18 cellular contexts compared by ENCODE assay signal in genomic region chr20:62635232-62635631, GRCh38. TPM values are rescaled to one million over a fixed set of nuclear protein-coding genes. Genes with fewer than 3 reads are reported as not detected.
A peak's percentile ranks its signal among the peaks of the same experiment; 100 is the strongest.
DNase-seq lines count a peak whose midpoint lies in the region; ATAC-seq, FAIRE-seq and TF ChIP-seq lines count a peak whose summit lies in the region.
"Had no signal": no experiment of that assay in that cellular context is flagged by ENCODE, and none has a peak within 500 bp of the region (broad histone marks: within the 10 kb centered on the region; RNA-seq: fewer than 3 reads in every experiment).

No MANE protein-coding gene starts in this region.

- H4K8ac ChIP-seq in neuronal stem cell (ENCODE audit: low read depth, low read length) = peak overlapping the region; percentile 52

- H2BK12ac ChIP-seq in neuronal stem cell (ENCODE audit: low read length) = no peak overlapping the region

- no peak overlapping the region for H3K27ac ChIP-seq in HepG2 (ENCODE audit: extremely low read length, insufficient read depth, low read length)
- no peak overlapping the region for H3K27ac ChIP-seq in right lobe of liver
- peak overlapping the region; percentile 85 for H3K27ac ChIP-seq in hepatocyte
- no peak overlapping the region for H3K27ac ChIP-seq in neuronal stem cell (replicated peaks; ENCODE audit: low read length)
- H3K27ac ChIP-seq: SJCRH30 had no signal

- no peak for TF ChIP-seq CTCF in HepG2 (CRISPR knock-in tag; IDR thresholded peaks at IDR 0.05)
- TF ChIP-seq CTCF in right lobe of liver (IDR thresholded peaks at IDR 0.05) = no peak
- no peak for TF ChIP-seq CTCF in hepatocyte (IDR thresholded peaks at IDR 0.05; ENCODE audit: poor library complexity)

- no peaks in the 10 kb centered on the region for H3K79me1 ChIP-seq in neuronal stem cell (ENCODE audit: low read depth, low read length)

- H3K9ac ChIP-seq in HepG2 (ENCODE audit: insufficient read depth, low read depth, low read length) (no peak overlapping the region), neuronal stem cell (ENCODE audit: low read depth, low read length, poor library complexity) (no peak overlapping the region)

- H3K4me3 ChIP-seq in HepG2 (replicated peaks in 1 of 3; ENCODE audit: insufficient read depth in 1 of 3, low read depth in 2 of 3, low read length in 3 of 3) (no peak overlapping the region), right lobe of liver (no peak overlapping the region), hepatocyte (no peak overlapping the region), neuronal stem cell (ENCODE audit: low read length in 2 of 2) (no peak overlapping the region)
- H3K4me3 ChIP-seq: SJCRH30 had no signal

- H3K14ac ChIP-seq in neuronal stem cell (ENCODE audit: low read length) = no peak overlapping the region

- peaks cover 87% of the 10 kb centered on the region for H3K4me1 ChIP-seq in HepG2 (ENCODE audit: insufficient read depth, low read length)
- no peaks in the 10 kb centered on the region for H3K4me1 ChIP-seq in right lobe of liver
- peaks cover 49% of the 10 kb centered on the region for H3K4me1 ChIP-seq in hepatocyte (ENCODE audit: insufficient read depth)
- H3K4me1 ChIP-seq in neuronal stem cell (ENCODE audit: control insufficient read depth in 2 of 2, insufficient read depth in 1 of 2, low read depth in 1 of 2, low read length in 2 of 2) = peaks cover 0 to 7% of the 10 kb centered on the region in 2 donors

- no peak for ATAC-seq in HepG2
- no peak for ATAC-seq in right lobe of liver
- ATAC-seq in GM19467 (IDR thresholded peaks at IDR 0.05; ENCODE audit: unreplicated experiment) = no peak

- in situ Hi-C loops in HepG2 (cut with HindIII; ENCODE audit: extremely low pct_ligation_motif_present, low pct_unique_long_range_greater_than_20kb) = no loop called here

- peak overlapping the region; percentile 24 for H2BK120ac ChIP-seq in neuronal stem cell (ENCODE audit: low read depth, low read length)

- DNase-seq in HepG2 (ENCODE audit: low spot score) (no peak), right lobe of liver (no peak), hepatocyte (ENCODE audit: low spot score) (no peak), neuronal stem cell (ENCODE audit: low spot score) (no peak), NCI-H187 treated with DMSO at 0.1 percent for 48 hours (lab: John Stamatoyannopoulos, UW) (no peak)
- no peak for DNase-seq in activated T-cell treated with anti-CD3 and anti-CD28 coated beads, Interleukin-2, amount 50 U/mL, for 48 hours
- DNase-seq: H9; KG1; NCI-H1092; NCI-H1436 treated with DMSO at 0.1 percent for 48 hours; NCI-H2029 treated with DMSO at 0.1 percent for 48 hours; NCI-H226; NCI-H510A treated with DMSO at 0.1 percent for 48 hours; NCI-H748 treated with DMSO at 0.1 percent for 48 hours; NK-92 treated with Interleukin-12 subunit alpha and Interleukin-12 subunit beta, amount 100 ng/mL, for 24 hours; SJCRH30 had no signal

- no peaks in the 10 kb centered on the region for H4K20me1 ChIP-seq in HepG2 (ENCODE audit: insufficient read depth, low read length)
- H4K20me1 ChIP-seq in hepatocyte (ENCODE audit: insufficient read depth, poor library complexity, severe bottlenecking) = no peaks in the 10 kb centered on the region

- TF ChIP-seq POLR2A in HepG2 (IDR thresholded peaks at IDR 0.05; ENCODE audit: insufficient read depth in 1 of 2, low read depth in 2 of 2, low read length in 2 of 2) (no peak), right lobe of liver (IDR thresholded peaks at IDR 0.05) (no peak)

- no peak overlapping the region for H3K4ac ChIP-seq in neuronal stem cell (ENCODE audit: low read length)

- H2BK15ac ChIP-seq in neuronal stem cell (ENCODE audit: low read length) = peak overlapping the region; percentile 69

- no TSS peak for BruUV-seq in HepG2 (replicated peaks; lab: Mats Ljungman, UMichigan)

- H3K4me2 ChIP-seq in HepG2 (ENCODE audit: low read depth, low read length) (no peak overlapping the region), hepatocyte (no peak overlapping the region), neuronal stem cell (ENCODE audit: insufficient read depth, low read length, poor library complexity, severe bottlenecking) (no peak overlapping the region)

- no peak overlapping the region for H2BK5ac ChIP-seq in neuronal stem cell (ENCODE audit: low read length)

- TF ChIP-seq EP300 in HepG2 (IDR thresholded peaks at IDR 0.05; ENCODE audit: low read depth in 2 of 2, low read length in 2 of 2) (no peak), HepG2 (CRISPR knock-in tag; IDR thresholded peaks at IDR 0.05; ENCODE audit: borderline replicate concordance) (no peak)

- H2AFZ ChIP-seq in HepG2 (ENCODE audit: low read length) (no peak overlapping the region), hepatocyte (no peak overlapping the region), neuronal stem cell (ENCODE audit: low read length) (no peak overlapping the region)

- H3K9me2 ChIP-seq in hepatocyte (replicated peaks; ENCODE audit: insufficient read depth) = no peaks in the 10 kb centered on the region

- H3K79me2 ChIP-seq in HepG2 (ENCODE audit: insufficient read depth, low read length) (no peaks in the 10 kb centered on the region), hepatocyte (no peaks in the 10 kb centered on the region)

- FAIRE-seq in HepG2 (lab: Jason Lieb, UNC) = no peak
- FAIRE-seq: A204.1 had no signal

- peak overlapping the region; percentile 11 for H4K91ac ChIP-seq in neuronal stem cell (ENCODE audit: low read depth, low read length, poor library complexity)

- H3K23ac ChIP-seq in neuronal stem cell (ENCODE audit: low read depth, low read length, poor library complexity) = peak overlapping the region; percentile 78

- CTCF ChIA-PET in HepG2 (lab: Yijun Ruan, JAX; ENCODE audit: low intra/inter-chr PET ratio, low total read pairs) = no interaction called here

- intact Hi-C loops in HepG2 (cut with micrococcal nuclease; ENCODE audit: unreplicated experiment) = no loop called here
- intact Hi-C loops in right lobe of liver (cut with DNase I) = no loop called here

- peaks cover 31 to 77% of the 10 kb centered on the region in 2 experiments for H3K27me3 ChIP-seq in HepG2 (ENCODE audit: control insufficient read depth in 1 of 2, insufficient read depth in 2 of 2, low read length in 2 of 2)
- H3K27me3 ChIP-seq in right lobe of liver = no peaks in the 10 kb centered on the region
- peaks cover 2% of the 10 kb centered on the region for H3K27me3 ChIP-seq in hepatocyte
- H3K27me3 ChIP-seq in neuronal stem cell (ENCODE audit: control insufficient read depth in 3 of 3, insufficient read depth in 3 of 3, low read depth in 1 of 3, low read length in 3 of 3) = peaks cover 0 to 84% (median 4%) of the 10 kb centered on the region in 3 experiments

- H2AK5ac ChIP-seq in neuronal stem cell (ENCODE audit: low read depth, low read length) = peak overlapping the region; percentile 77

- TF ChIP-seq RAD21 in HepG2 (CRISPR knock-in tag; IDR thresholded peaks at IDR 0.05) = no peak

- POLR2A ChIA-PET in HepG2 (lab: Yijun Ruan, JAX) = interaction anchor here (1.2 kb wide), 1 partner anchor 11 kb away, joined by 4 read pairs; no protein-coding TSS in a partner anchor

- H3K18ac ChIP-seq in neuronal stem cell (ENCODE audit: low read length) = peak overlapping the region; percentile 6

- WGBS in HepG2 (ENCODE audit: low lambda C conversion rate) = 43% methylated on average over 15 of the region's 15 CpGs
- WGBS in right lobe of liver (ENCODE audit: insufficient coverage, low coverage, low lambda C conversion rate, missing lambda C conversion rate) = 40% methylated on average over 3 of the region's 15 CpGs
- 84% methylated on average over 15 of the region's 15 CpGs for WGBS in hepatocyte (ENCODE audit: low lambda C conversion rate, missing lambda C conversion rate)
- WGBS in neuronal stem cell (ENCODE audit: extremely low coverage in 2 of 2, insufficient read length in 2 of 2, insufficient replicate concordance in 1 of 2), 2 donors = no CpG with 5 or more reads among the region's 15 CpGs

- H3K36me3 ChIP-seq in HepG2 (replicated peaks in 1 of 2; ENCODE audit: control insufficient read depth in 1 of 2, insufficient read depth in 2 of 2, low read length in 2 of 2) (no peaks in the 10 kb centered on the region), right lobe of liver (no peaks in the 10 kb centered on the region), hepatocyte (replicated peaks; ENCODE audit: insufficient read depth, low read depth) (no peaks in the 10 kb centered on the region), neuronal stem cell (replicated peaks in 1 of 2; ENCODE audit: control insufficient read depth in 2 of 2, insufficient read depth in 2 of 2, low read length in 2 of 2) (no peaks in the 10 kb centered on the region)
- H3K36me3 ChIP-seq: SJCRH30 had no signal

- no peaks in the 10 kb centered on the region for H3K9me3 ChIP-seq in HepG2 (ENCODE audit: low read length)
- no peaks in the 10 kb centered on the region for H3K9me3 ChIP-seq in right lobe of liver
- H3K9me3 ChIP-seq in hepatocyte (ENCODE audit: low read depth) = no peaks in the 10 kb centered on the region
- no peaks in the 10 kb centered on the region for H3K9me3 ChIP-seq in neuronal stem cell (replicated peaks in 1 of 2; ENCODE audit: control insufficient read depth in 2 of 2, insufficient read depth in 1 of 2, low read depth in 1 of 2, low read length in 2 of 2)
- H3K9me3 ChIP-seq: SJCRH30 had no signal

RNA-seq across cellular contexts. Expression of gene SLCO4A1, which starts 7.1 kb away (rescaled TPM):
- total RNA-seq in HepG2 (2016; rRNA removed; fragmentation: Illumina TruSeq; extraction: Trizol) = 23.8 and 55.5 TPM in 2 replicates
- total RNA-seq in HepG2 (2016; cell fraction: cytosol; rRNA removed; fragmentation: Illumina TruSeq; extraction: Trizol; ENCODE audit: low read depth) = 21.3 and 22.4 TPM in 2 replicates
- total RNA-seq in HepG2 (2016; cell fraction: insoluble cytoplasmic fraction; rRNA removed; fragmentation: Illumina TruSeq; extraction: Trizol) = 20.7 and 58.6 TPM in 2 replicates
- 31.3 and 32.0 TPM in 2 replicates for total RNA-seq in HepG2 (2016; cell fraction: membrane; rRNA removed; fragmentation: Illumina TruSeq; extraction: Trizol)
- 55.7 and 65.4 TPM in 2 replicates for total RNA-seq in HepG2 (2016; cell fraction: nucleus; rRNA removed; fragmentation: Illumina TruSeq; extraction: Trizol)
- 91.3 and 112 TPM in 2 replicates for polyA plus RNA-seq in HepG2 (2011; rRNA removed)
- polyA plus RNA-seq in HepG2 (2011; cell fraction: cytosol; rRNA removed) = 53.2 and 96.9 TPM in 2 replicates
- polyA plus RNA-seq in HepG2 (2011; cell fraction: nucleus; rRNA removed) = 133 and 239 TPM in 2 replicates
- 48.1 and 97.6 TPM in 2 replicates for polyA plus RNA-seq in HepG2 (2012)
- polyA plus RNA-seq in HepG2 (2016; cell fraction: cytosol; fragmentation: Illumina TruSeq; extraction: Trizol; ENCODE audit: low read depth) = 14.3 and 17.6 TPM in 2 replicates
- 25.9 and 26.2 TPM in 2 replicates for polyA plus RNA-seq in HepG2 (2016; cell fraction: insoluble cytoplasmic fraction; fragmentation: Illumina TruSeq; extraction: Trizol; ENCODE audit: low read depth)
- polyA plus RNA-seq in HepG2 (2016; cell fraction: membrane; fragmentation: Illumina TruSeq; extraction: Trizol; ENCODE audit: low read depth) = 21.9 and 22.4 TPM in 2 replicates
- polyA plus RNA-seq in HepG2 (2016; cell fraction: nucleus; fragmentation: Illumina TruSeq; extraction: Trizol; ENCODE audit: insufficient read depth, low read depth) = 114 and 125 TPM in 2 replicates
- polyA minus RNA-seq in HepG2 (2011; rRNA and poly(A)+ RNA removed; ENCODE audit: low replicate concordance) = 44.0 and 104 TPM in 2 replicates
- polyA minus RNA-seq in HepG2 (2011; cell fraction: cytosol; rRNA and poly(A)+ RNA removed) = 27.7 and 39.2 TPM in 2 replicates
- 31.2 and 42.4 TPM in 2 replicates for polyA minus RNA-seq in HepG2 (2011; cell fraction: nucleus; rRNA and poly(A)+ RNA removed)
- 1 to 10 TPM in 5 of 6 experiments, under 1 TPM in 1; 0.93 to 8.8 (median 4.3) TPM for total RNA-seq in right lobe of liver
- total RNA-seq in hepatocyte = 25.8 and 26.7 TPM in 2 replicates
- polyA plus RNA-seq in hepatocyte = 87.3 and 99.0 TPM in 2 replicates
- 3.5 TPM for polyA plus RNA-seq in neuronal stem cell (2013, experiment 1 of 2)
- 3.9 TPM for polyA plus RNA-seq in neuronal stem cell (2013, experiment 2 of 2)
